9 cellular contexts compared by ENCODE assay signal in the genomic region with DNA sequence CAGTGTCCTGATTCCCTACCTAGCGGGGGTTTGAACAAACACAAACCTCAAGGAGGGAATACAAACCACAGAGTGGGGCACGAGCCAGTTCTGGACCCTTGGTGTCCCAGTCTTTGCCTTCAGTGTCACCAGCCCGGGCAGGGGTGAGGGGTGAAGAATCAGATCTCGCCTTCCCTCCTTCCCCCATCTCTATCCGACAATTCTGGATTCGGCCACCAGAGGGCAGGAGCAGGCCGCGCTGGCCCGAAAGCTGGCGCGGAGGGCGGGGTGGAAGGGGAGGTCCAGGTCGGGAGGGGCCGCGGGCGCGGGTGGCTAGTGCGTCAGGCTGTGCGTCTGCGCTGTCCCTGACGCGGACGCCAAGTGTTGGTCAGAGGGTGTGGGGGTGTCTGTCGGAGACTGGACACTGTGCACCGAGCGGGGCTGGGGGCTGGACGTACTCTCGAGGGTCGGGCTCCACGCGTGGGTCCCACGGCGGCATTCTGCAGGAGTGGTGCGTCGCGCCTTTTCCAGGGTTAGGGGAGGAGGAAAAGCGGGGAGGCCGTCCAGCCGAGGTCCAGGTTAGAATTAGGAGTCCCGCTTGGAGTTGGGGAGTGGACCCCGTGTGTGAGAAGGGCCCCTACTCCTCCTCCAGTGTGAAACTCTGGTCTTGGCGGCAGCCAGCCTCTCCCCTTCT. TPM values are rescaled to one million over a fixed set of nuclear protein-coding genes. Genes with fewer than 3 reads are reported as not detected.
DNase-seq lines count a peak whose midpoint lies in the region; ATAC-seq, FAIRE-seq and TF ChIP-seq lines count a peak whose summit lies in the region.
"Had no signal": no experiment of that assay in that cellular context is flagged by ENCODE, and none has a peak within 500 bp of the region (broad histone marks: within the 10 kb centered on the region; RNA-seq: fewer than 3 reads in every experiment).

No MANE protein-coding gene starts in this region.

- H3K27me3 Mint-ChIP-seq in Caco-2 (ENCODE audit: insufficient read depth, unreplicated experiment): peaks cover 6% of the 10 kb centered on the region

- ATAC-seq in GM18520 (IDR thresholded peaks at IDR 0.05; ENCODE audit: unreplicated experiment): no peak

- peak; percentile 88 to 95 for DNase-seq in Caco-2
- DNase-seq in HEK293T (ENCODE audit: extremely low spot score): peak; percentile 94
- DNase-seq in NCI-H2107 treated with DMSO at 0.1 percent for 48 hours (lab: John Stamatoyannopoulos, UW; ENCODE audit: unreplicated experiment): peak; percentile 53
- peak; percentile 58 for DNase-seq in bronchial epithelial cell (ENCODE audit: low read depth)
- DNase-seq in iris pigment epithelial cell (ENCODE audit: low read depth): peak; percentile 68
- DNase-seq in stimulated activated CD4-positive, alpha-beta T cell treated with anti-CD3 and anti-CD28 coated beads, Interleukin-12 subunit alpha, Interleukin-12 subunit beta, amount 100 ng/mL, for 24 hours (ENCODE audit: low read depth in 2 of 2): peak; percentile 57 to 83

- no peaks in the 10 kb centered on the region for H3K9me3 Mint-ChIP-seq in Caco-2 (ENCODE audit: unreplicated experiment)

- FAIRE-seq in bronchial epithelial cell (lab: Jason Lieb, UNC): peak; percentile 89

- POLR2A ChIA-PET in Caco-2 (lab: Charles Lee) (no interaction called here), HEK293T (lab: Yijun Ruan, JAX) (no interaction called here)

- H3K27ac Mint-ChIP-seq in Caco-2 (ENCODE audit: unreplicated experiment): peak overlapping the region; percentile 83

- peaks cover 2% of the 10 kb centered on the region for H3K27me3 ChIP-seq in Caco-2 (replicated peaks; ENCODE audit: control insufficient read depth, insufficient read depth, low read length)
- peaks cover 38% of the 10 kb centered on the region for H3K27me3 ChIP-seq in bronchial epithelial cell (ENCODE audit: control insufficient read depth, insufficient read depth, low read length)

- no peaks in the 10 kb centered on the region for H3K36me3 Mint-ChIP-seq in Caco-2 (ENCODE audit: insufficient read depth, unreplicated experiment)

- peaks cover 9% of the 10 kb centered on the region for H3K4me1 Mint-ChIP-seq in Caco-2 (ENCODE audit: low read depth, unreplicated experiment)

- CTCF ChIA-PET in Caco-2 (lab: Charles Lee) (interaction anchor here (0.6 to 1.2 kb wide), 12 partner anchors 9 to 467 kb away, joined by 3 to 8 read pairs (median 4); partner anchors contain the start of gene CDK5R2), HEK293T (lab: Yijun Ruan, JAX) (interaction anchor here (0.9 to 3.1 kb wide), 3 partner anchors 15 to 135 kb away, joined by 3 to 21 read pairs (median 6); no protein-coding TSS in a partner anchor)

- H3K4me1 ChIP-seq in Caco-2: peaks cover 20% of the 10 kb centered on the region

- no peaks in the 10 kb centered on the region for H3K9me3 ChIP-seq in Caco-2

- peak; percentile 93 to 95 for TF ChIP-seq CTCF in Caco-2 (IDR thresholded peaks at IDR 0.05; ENCODE audit: insufficient read depth in 1 of 2, low read depth in 1 of 2, low read length in 1 of 2, severe bottlenecking in 1 of 2, unreplicated experiment in 1 of 2)
- TF ChIP-seq CTCF in WI38 (IDR thresholded peaks at IDR 0.05; ENCODE audit: low read depth, low read length): peak; percentile 67
- peak; percentile 91 for TF ChIP-seq CTCF in bronchial epithelial cell (IDR thresholded peaks at IDR 0.05; ENCODE audit: insufficient read depth, low read length, severe bottlenecking)

- H3K4me3 ChIP-seq in Caco-2 (ENCODE audit: low read depth, low read length): peak overlapping the region; percentile 47
- H3K4me3 ChIP-seq in WI38 (ENCODE audit: low read depth, low read length): peak overlapping the region; percentile 44
- H3K4me3 ChIP-seq in bronchial epithelial cell (ENCODE audit: low read depth, low read length): peak overlapping the region; percentile 28

- TSS peak; percentile 38 for BruUV-seq in Caco-2 (replicated peaks; lab: Mats Ljungman, UMichigan)

- H3K36me3 ChIP-seq in Caco-2 (ENCODE audit: control insufficient read depth, insufficient read depth, low read length) (no peaks in the 10 kb centered on the region), bronchial epithelial cell (ENCODE audit: control insufficient read depth, insufficient read depth, low read length) (no peaks in the 10 kb centered on the region)

- intact Hi-C loops in Caco-2 (cut with micrococcal nuclease; ENCODE audit: unreplicated experiment): loop anchor here (1.0 kb wide), 1 partner anchor 33 kb away; no protein-coding TSS in a partner anchor

- H3K4me3 Mint-ChIP-seq in Caco-2 (ENCODE audit: unreplicated experiment): peak overlapping the region; percentile 82

TF ChIP-seq in HEK293T, 16 proteins besides CTCF, POLR2A, EP300 and RAD21:
- TF ChIP-seq ARNT (IDR thresholded peaks at IDR 0.05) (no peak), L3MBTL2 (conservative IDR thresholded peaks at IDR 0.05) (peak; percentile 50; the same call in 1 of the 2 replicates)

RNA-seq across cellular contexts. Expression of gene CRYBA2, which starts 2.9 kb away (rescaled TPM):
- total RNA-seq in Caco-2 (2022) (0.59 TPM in 1 of 2 replicates, not detected in the other), bronchial epithelial cell (not detected in 2 replicates)
- total RNA-seq: activated CD8-positive, alpha-beta memory T cell treated with anti-CD3 and anti-CD28 coated beads for 36 hours had no signal

RNA-seq across cellular contexts. Expression of gene FEV, which starts 11.1 kb away (rescaled TPM):
- total RNA-seq in Caco-2 (2022) (not detected in 2 replicates), bronchial epithelial cell (not detected in 2 replicates)
- total RNA-seq: activated CD8-positive, alpha-beta memory T cell treated with anti-CD3 and anti-CD28 coated beads for 36 hours had no signal

RNA-seq across cellular contexts. Expression of gene CDK5R2, which starts 36.6 kb away (rescaled TPM):
- total RNA-seq in Caco-2 (2022) (0.18 and 0.21 TPM in 2 replicates), bronchial epithelial cell (not detected in 2 replicates)
- total RNA-seq: activated CD8-positive, alpha-beta memory T cell treated with anti-CD3 and anti-CD28 coated beads for 36 hours had no signal

RNA-seq across cellular contexts. Expression of gene CFAP65, which starts 45.2 kb away (rescaled TPM):
- total RNA-seq in Caco-2 (2022) (0.34 and 0.77 TPM in 2 replicates), bronchial epithelial cell (not detected in 2 replicates)
- total RNA-seq: activated CD8-positive, alpha-beta memory T cell treated with anti-CD3 and anti-CD28 coated beads for 36 hours had no signal
